In the genomic region with DNA sequence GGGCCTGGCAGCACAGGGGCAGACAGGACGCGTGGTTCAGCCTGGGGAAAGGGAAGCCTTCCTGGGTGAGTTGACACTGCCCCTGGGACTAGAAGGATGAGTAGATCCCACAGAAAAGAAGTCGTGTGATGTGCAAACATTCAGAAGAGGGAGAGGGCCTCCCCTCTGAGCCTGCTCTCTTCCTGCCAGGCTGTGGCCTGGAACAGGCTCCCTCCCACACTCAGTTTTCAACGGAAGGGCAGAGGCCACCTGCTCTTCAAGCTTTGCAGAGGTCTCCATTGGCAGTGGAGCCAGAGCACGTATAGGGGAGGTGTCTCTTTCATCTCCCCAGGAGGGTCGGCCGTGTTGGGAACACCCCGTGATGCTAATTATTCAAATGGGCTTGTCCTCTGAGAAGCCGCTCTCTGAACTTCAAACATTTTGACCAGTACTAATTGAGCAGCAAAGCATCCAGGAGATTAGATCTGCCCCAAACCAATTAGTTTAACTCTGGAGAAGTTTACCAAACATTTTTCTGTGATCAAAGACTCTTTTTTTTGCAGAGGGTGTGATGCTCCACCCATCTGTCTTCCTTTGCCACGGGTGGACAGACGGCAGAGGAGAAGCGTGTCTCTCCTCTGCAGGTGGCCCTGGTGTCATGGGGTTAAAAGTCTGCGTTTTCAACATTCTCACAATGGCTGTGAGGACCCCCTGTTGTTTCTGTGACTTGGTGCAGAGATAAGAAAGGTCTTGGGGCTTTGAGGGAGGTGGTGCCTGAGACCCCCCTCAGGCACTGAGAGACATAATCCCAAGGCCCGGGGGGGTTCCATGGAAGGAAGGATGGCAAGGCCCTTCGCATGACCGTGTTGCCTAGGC, we compare ENCODE assay signal across 1 cellular context.
TF ChIP-seq lines count a peak whose summit lies in the region.

No MANE protein-coding gene starts in this region.

TF ChIP-seq in SK-N-SH, 30 proteins besides CTCF, POLR2A, EP300 and RAD21 (continued from another document):
- no peak for TF ChIP-seq NFIC (IDR thresholded peaks at IDR 0.05; ENCODE audit: borderline replicate concordance)
- TF ChIP-seq SIN3A (IDR thresholded peaks at IDR 0.05; ENCODE audit: borderline replicate concordance, low read depth, low read length): no peak
- TF ChIP-seq CHD2 (IDR thresholded peaks at IDR 0.05; ENCODE audit: low read length, partially characterized antibody): no peak
TF ChIP-seq in SK-N-SH: peak in this region for 0.
